10 cellular contexts compared by ENCODE assay signal in genomic region chr7:40437498-40437897, GRCh38.
DNase-seq lines count a peak whose midpoint lies in the region; ATAC-seq and TF ChIP-seq lines count a peak whose summit lies in the region.
"Had no signal": no experiment of that assay in that cellular context is flagged by ENCODE, and none has a peak within 500 bp of the region (broad histone marks: within the 10 kb centered on the region; RNA-seq: fewer than 3 reads in every experiment).

No MANE protein-coding gene starts in this region.

- peak overlapping the region; percentile 76 for H4K91ac ChIP-seq in IMR-90 (ENCODE audit: insufficient read depth, low read depth, low read length)

- peak overlapping the region; percentile 11; the same call in 1 of the 2 replicates for H3K14ac ChIP-seq in IMR-90 (replicated peaks; ENCODE audit: low read depth, low read length)

- dilution Hi-C loops in IMR-90 (cut with HindIII; ENCODE audit: low sequenced_read_pairs, unreplicated experiment): no loop called here

- H3K79me1 ChIP-seq in IMR-90 (ENCODE audit: low read depth in 1 of 2, low read length in 2 of 2): peaks cover 0 to 7% of the 10 kb centered on the region in 2 experiments; a peak in 1 of 4 replicates

- peak overlapping the region; percentile 31 for H3K23ac ChIP-seq in IMR-90 (ENCODE audit: low read depth, low read length)

- peaks cover 9% of the 10 kb centered on the region for H3K9me1 ChIP-seq in IMR-90 (ENCODE audit: insufficient read depth, low read length)

- H3K18ac ChIP-seq in IMR-90 (ENCODE audit: low read depth, low read length): peak overlapping the region; percentile 5; the same call in 1 of the 2 replicates

- H3K27ac ChIP-seq in AG04450 (ENCODE audit: low read depth, low read length) (peak overlapping the region; percentile 71), IMR-90 (ENCODE audit: insufficient read depth, low read length) (peak overlapping the region; percentile 85), lower lobe of right lung (no peak overlapping the region)
- H3K27ac ChIP-seq: HL-60 had no signal

- peak; percentile 76 for DNase-seq in AG04450 (ENCODE audit: low read depth, low spot score)
- DNase-seq in IMR-90: peak; percentile 95
- peak; percentile 75 to 94 for DNase-seq in cerebellar nuclear complex (lab: John Stamatoyannopoulos, UW)
- no peak for DNase-seq in lower lobe of right lung
- DNase-seq in COLO668 (lab: John Stamatoyannopoulos, UW; ENCODE audit: unreplicated experiment): no peak
- no peak for DNase-seq in GM20000 (ENCODE audit: low spot score)
- DNase-seq in COLO829 (ENCODE audit: low spot score): no peak
- DNase-seq: naive thymus-derived CD8-positive, alpha-beta T cell had no signal

- H3K36me3 ChIP-seq in IMR-90 (ENCODE audit: control insufficient read depth, insufficient read depth, low read length) (no peaks in the 10 kb centered on the region), lower lobe of right lung (no peaks in the 10 kb centered on the region)

- BruUV-seq in IMR-90 (replicated peaks; lab: Mats Ljungman, UMichigan): no TSS peak

- CTCF ChIA-PET in AG04450 (lab: Charles Lee) (no interaction called here), IMR-90 (lab: Yijun Ruan, JAX) (no interaction called here)

- no peaks in the 10 kb centered on the region for H4K20me1 ChIP-seq in IMR-90 (ENCODE audit: insufficient read depth, low read length)

- peak overlapping the region; percentile 79 for H2BK15ac ChIP-seq in IMR-90 (ENCODE audit: low read depth, low read length)

- H3K4me3 ChIP-seq in AG04450 (ENCODE audit: low read depth, low read length) (no peak overlapping the region), IMR-90 (ENCODE audit: insufficient read depth, low read depth, low read length) (no peak overlapping the region), lower lobe of right lung (no peak overlapping the region)

- 0% methylated on average over 1 of the region's 1 CpG; no CpG with 5 or more reads in 1 of the 2 experiments for WGBS in IMR-90 (ENCODE audit: extremely low coverage in 2 of 2, insufficient read length in 1 of 2), 2 experiments

- peak overlapping the region; percentile 35 to 90 for H4K8ac ChIP-seq in IMR-90 (ENCODE audit: low read depth in 2 of 2, low read length in 2 of 2)

- TF ChIP-seq CTCF in AG04450 (IDR thresholded peaks at IDR 0.05; ENCODE audit: low read depth, low read length) (no peak), IMR-90 (conservative IDR thresholded peaks at IDR 0.05; ENCODE audit: low read depth, low read length) (no peak), lower lobe of right lung (IDR thresholded peaks at IDR 0.05) (no peak), GM20000 (IDR thresholded peaks at IDR 0.05; ENCODE audit: extremely low read depth, missing control alignments) (no peak)

- peak overlapping the region; percentile 99 for H2BK20ac ChIP-seq in IMR-90 (ENCODE audit: low read depth, low read length)

- ATAC-seq in IMR-90 (ENCODE audit: low read depth) (peak; percentile 98), lower lobe of right lung (peak; percentile 42 to 72), GM19397 (IDR thresholded peaks at IDR 0.05; ENCODE audit: unreplicated experiment) (no peak)
- ATAC-seq: naive thymus-derived CD8-positive, alpha-beta T cell had no signal

- H2AK9ac ChIP-seq in IMR-90 (replicated peaks; ENCODE audit: low read depth, low read length, poor library complexity): no peak overlapping the region

- H3K4me2 ChIP-seq in IMR-90 (ENCODE audit: low read depth, low read length): peak overlapping the region; percentile 15; the same call in 1 of the 2 replicates

- in situ Hi-C loops in IMR-90 (cut with MboI; ENCODE audit: low sequenced_read_pairs): no loop called here

- peak overlapping the region; percentile 99 for H2BK120ac ChIP-seq in IMR-90 (ENCODE audit: low read depth, low read length)

- TF ChIP-seq RAD21 in IMR-90 (IDR thresholded peaks at IDR 0.05; ENCODE audit: low read length): no peak

- H2BK5ac ChIP-seq in IMR-90 (ENCODE audit: low read depth, low read length, poor library complexity, severe bottlenecking): peak overlapping the region; percentile 96

- peak overlapping the region; percentile 71 for H3K4ac ChIP-seq in IMR-90 (ENCODE audit: low read depth, low read length)

- peak overlapping the region; percentile 26 for H2AK5ac ChIP-seq in IMR-90 (ENCODE audit: low read depth, low read length)

- H3K56ac ChIP-seq in IMR-90 (ENCODE audit: extremely low read depth, insufficient read depth, low read length): peak overlapping the region; percentile 76

- intact Hi-C loops in IMR-90 (cut with micrococcal nuclease): loop anchor here (1.0 kb wide), 1 partner anchor 32 kb away; no protein-coding TSS in a partner anchor
- intact Hi-C loops in lower lobe of right lung (cut with DNase I): no loop called here

- peaks cover 11% of the 10 kb centered on the region for H3K4me1 ChIP-seq in IMR-90 (ENCODE audit: control insufficient read depth, insufficient read depth, low read length)
- H3K4me1 ChIP-seq in lower lobe of right lung: no peaks in the 10 kb centered on the region

- no peaks in the 10 kb centered on the region for H3K27me3 ChIP-seq in AG04450 (ENCODE audit: control insufficient read depth, insufficient read depth, low read length)
- H3K27me3 ChIP-seq in IMR-90 (ENCODE audit: control insufficient read depth, insufficient read depth, low read length): no peaks in the 10 kb centered on the region
- no peaks in the 10 kb centered on the region for H3K27me3 ChIP-seq in lower lobe of right lung (ENCODE audit: low read depth)

- TF ChIP-seq POLR2A in IMR-90 (IDR thresholded peaks at IDR 0.05; ENCODE audit: low read depth, low read length): no peak

- POLR2A ChIA-PET in AG04450 (lab: Yijun Ruan, JAX): no interaction called here
- POLR2A ChIA-PET in IMR-90 (lab: Charles Lee; ENCODE audit: unreplicated experiment): no interaction called here

- H4K5ac ChIP-seq in IMR-90 (ENCODE audit: low read depth, low read length): peak overlapping the region; percentile 10; the same call in 1 of the 2 replicates

- H2AFZ ChIP-seq in IMR-90 (replicated peaks; ENCODE audit: low read length, poor library complexity): peak overlapping the region; percentile 52

- H3K9ac ChIP-seq in IMR-90 (ENCODE audit: low read depth, low read length): no peak overlapping the region

- H3K9me3 ChIP-seq in AG04450 (ENCODE audit: control insufficient read depth, insufficient read depth, low read length) (no peaks in the 10 kb centered on the region; the same call in 1 of the 2 replicates), IMR-90 (ENCODE audit: control insufficient read depth, insufficient read depth, low read length) (no peaks in the 10 kb centered on the region), lower lobe of right lung (peaks cover 15% of the 10 kb centered on the region)

TF ChIP-seq in IMR-90, 13 proteins besides CTCF, POLR2A, EP300 and RAD21:
- TF ChIP-seq CHD1 (IDR thresholded peaks at IDR 0.05; ENCODE audit: low read depth, low read length): 0 out of 2 replicates have a peak, but pooled peaks have one; percentile 26
- TF ChIP-seq RFX5 (IDR thresholded peaks at IDR 0.05; ENCODE audit: low read depth, low read length): no peak
- TF ChIP-seq MAFK (IDR thresholded peaks at IDR 0.05; ENCODE audit: low read depth, low read length): no peak
- 0 out of 2 replicates have a peak, but pooled peaks have one; percentile 48 for TF ChIP-seq FOS (IDR thresholded peaks at IDR 0.05; ENCODE audit: low read depth, low read length)
- TF ChIP-seq MAZ (IDR thresholded peaks at IDR 0.05; ENCODE audit: borderline replicate concordance, low read depth, low read length): no peak
- TF ChIP-seq RCOR1 (IDR thresholded peaks at IDR 0.05; ENCODE audit: insufficient replicate concordance, low read length): peak; percentile 62
- peak; percentile 24; the same call in 1 of the 2 replicates for TF ChIP-seq MXI1 (IDR thresholded peaks at IDR 0.05; ENCODE audit: borderline replicate concordance, low read depth, low read length)
- no peak for TF ChIP-seq ELK1 (IDR thresholded peaks at IDR 0.05; ENCODE audit: borderline replicate concordance, low read depth, low read length)
- TF ChIP-seq NFE2L2 (IDR thresholded peaks at IDR 0.05; ENCODE audit: low read depth, low read length): no peak
- no peak for TF ChIP-seq BHLHE40 (IDR thresholded peaks at IDR 0.05; ENCODE audit: low read depth, low read length)
- TF ChIP-seq SMC3 (IDR thresholded peaks at IDR 0.05; ENCODE audit: low read depth, low read length): no peak
- no peak for TF ChIP-seq USF2 (IDR thresholded peaks at IDR 0.05; ENCODE audit: low read depth, low read length)
- TF ChIP-seq CEBPB (IDR thresholded peaks at IDR 0.05; ENCODE audit: low read depth, low read length): peak; percentile 48; the same call in 1 of the 2 replicates

Comparison
In these comparisons a context has a peak if more than half of its experiments do, and no peak if none do; other contexts are left out.
1. DNase-seq: peak in AG04450 (single experiment), IMR-90 (single experiment) and cerebellar nuclear complex (2 of 2); none in lower lobe of right lung (single experiment), COLO668 (single experiment), GM20000 (single experiment) and COLO829 (single experiment).